1 cellular context compared by ENCODE assay signal in the genomic region with DNA sequence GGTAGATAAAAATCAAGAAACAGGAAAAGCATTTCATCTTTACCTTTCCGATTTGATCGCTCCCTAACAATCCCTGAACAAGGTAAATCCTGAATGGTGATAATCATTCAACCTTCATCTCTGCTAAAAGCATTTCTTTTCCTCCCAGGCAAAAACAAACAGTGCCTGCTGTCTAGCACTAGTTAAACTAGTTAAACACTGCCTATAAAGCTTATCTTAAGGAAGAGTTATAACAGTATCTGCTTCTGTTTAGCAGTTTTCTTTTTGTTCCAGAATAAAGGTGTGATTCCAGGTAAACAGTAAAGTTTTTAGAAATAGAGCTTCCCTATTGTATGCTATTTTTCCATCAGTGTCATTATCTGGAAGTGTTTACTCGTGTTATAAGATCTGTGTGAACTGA.
A peak's percentile ranks its signal among the peaks of the same experiment; 100 is the strongest.
TF ChIP-seq lines count a peak whose summit lies in the region.

No MANE protein-coding gene starts in this region.

TF ChIP-seq in HEK293, 187 proteins besides CTCF, POLR2A, EP300 and RAD21 (continued from another document):
- TF ChIP-seq ZNF18 (tag by site-specific recombination; IDR thresholded peaks at IDR 0.05) = 0 out of 2 replicates have a peak, but pooled peaks have one; percentile 82
